11 cellular contexts compared by ENCODE assay signal in the genomic region with DNA sequence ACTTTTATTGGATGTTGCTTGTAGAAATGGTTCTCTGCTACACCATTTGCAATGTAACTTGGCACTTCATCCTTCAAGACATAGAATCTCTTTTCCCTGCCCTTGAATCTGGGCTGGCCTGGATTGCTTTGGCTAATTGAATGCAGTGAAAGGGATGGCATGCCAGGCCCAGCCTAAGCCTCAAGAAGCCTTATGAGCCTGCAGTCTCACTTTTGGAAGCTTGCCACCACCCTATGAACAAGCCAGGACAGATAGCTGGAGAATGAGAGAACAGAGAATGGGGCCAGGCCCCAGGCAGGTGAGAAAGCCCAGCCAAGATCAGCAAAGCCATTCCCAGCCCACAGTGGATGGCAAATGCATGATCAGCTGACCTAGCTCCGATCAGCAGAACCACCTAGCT.
"Had no signal": no experiment of that assay in that cellular context is flagged by ENCODE, and none has a peak within 500 bp of the region (broad histone marks: within the 10 kb centered on the region; RNA-seq: fewer than 3 reads in every experiment).

No MANE protein-coding gene starts in this region.

- H3K4me1 ChIP-seq: esophagus muscularis mucosa, pancreas, testis had no signal

- H3K27me3 ChIP-seq: esophagus muscularis mucosa, pancreas, testis had no signal

- H3K9me3 ChIP-seq: esophagus muscularis mucosa, pancreas, testis had no signal

- FAIRE-seq: pancreas had no signal

- H3K27ac ChIP-seq: esophagus muscularis mucosa, pancreas, testis had no signal

- ATAC-seq: pancreas; stimulated activated naive CD8-positive, alpha-beta T cell treated with anti-CD3 and anti-CD28 coated beads, Interleukin-15, amount 100 ng/mL, for 72 hours had no signal

- H3K4me3 ChIP-seq: esophagus muscularis mucosa, pancreas, testis had no signal

- H3K36me3 ChIP-seq: esophagus muscularis mucosa, pancreas had no signal

- DNase-seq: activated effector memory CD4-positive, alpha-beta T cell treated with Interleukin-2 at 50 U/mL for 16 hours; activated T-cell treated with anti-CD3 and anti-CD28 coated beads, Interleukin-2, amount 50 U/mL, for 1 hour; cerebellar nuclear complex; endodermal cell; kidney glomerular epithelial cell; pancreas; stimulated activated CD4-positive, alpha-beta T cell treated with anti-CD3 and anti-CD28 coated beads, Interleukin-15, amount 100 ng/mL, for 24 hours; stimulated activated CD4-positive, alpha-beta T cell treated with anti-CD3 and anti-CD28 coated beads, Interleukin-4, amount 100 ng/mL, for 24 hours; stimulated activated naive CD8-positive, alpha-beta T cell treated with anti-CD3 and anti-CD28 coated beads, Interleukin-15, amount 100 ng/mL, for 72 hours; testis had no signal
